Comparison of ENCODE assay signal across 4 cellular contexts in genomic region chr10:75622503-75622902, GRCh38.
"Had no signal": no experiment of that assay in that cellular context is flagged by ENCODE, and none has a peak within 500 bp of the region (broad histone marks: within the 10 kb centered on the region; RNA-seq: fewer than 3 reads in every experiment).

No MANE protein-coding gene starts in this region.

- DNase-seq: H9, HCEC 1CT, IMR-90, KBM-7 had no signal
